ENCODE assay signal across 16 cellular contexts in genomic region chr15:97729270-97729669, GRCh38.
A peak's percentile ranks its signal among the peaks of the same experiment; 100 is the strongest.
DNase-seq lines count a peak whose midpoint lies in the region; ATAC-seq and TF ChIP-seq lines count a peak whose summit lies in the region.
"Had no signal": no experiment of that assay in that cellular context is flagged by ENCODE, and none has a peak within 500 bp of the region (broad histone marks: within the 10 kb centered on the region; RNA-seq: fewer than 3 reads in every experiment).

No MANE protein-coding gene starts in this region.

- intact Hi-C loops in Right ventricle myocardium inferior (cut with DNase I), result no loop called here
- intact Hi-C loops in cardiac septum (cut with DNase I), result no loop called here

- no peak for TF ChIP-seq CTCF in endodermal cell (conservative IDR thresholded peaks at IDR 0.05)
- no peak for TF ChIP-seq CTCF in nephron (IDR thresholded peaks at IDR 0.05; ENCODE audit: unreplicated experiment in 3 of 3)
- no peak for TF ChIP-seq CTCF in tibial nerve (IDR thresholded peaks at IDR 0.05)

- H3K4me3 ChIP-seq in endodermal cell (ENCODE audit: low read length), result no peak overlapping the region
- peak overlapping the region; percentile 8 to 41 (median 16) for H3K4me3 ChIP-seq in tibial nerve
- H3K4me3 ChIP-seq: BLaER1 had no signal

- H3K27ac ChIP-seq in endodermal cell (ENCODE audit: low read depth, low read length), result peak overlapping the region; percentile 79
- H3K27ac ChIP-seq in tibial nerve, result peak overlapping the region; percentile 59 to 88 (median 80)
- H3K27ac ChIP-seq: BLaER1 had no signal

- DNase-seq in Right ventricle myocardium inferior (ENCODE audit: missing footprints) (no peak), cardiac septum (ENCODE audit: low spot score) (no peak), endodermal cell (no peak), tibial nerve (ENCODE audit: low spot score in 2 of 2) (no peak), SKM-1 (lab: John Stamatoyannopoulos, UW; ENCODE audit: unreplicated experiment) (no peak)
- DNase-seq: 8988T, IMR-90, MV-4-11, NCI-H1417 treated with DMSO at 0.1 percent for 48 hours, NCI-H2029 treated with DMSO at 0.1 percent for 48 hours, NCI-H526, PC-3 had no signal

- H3K36me3 Mint-ChIP-seq in endodermal cell (ENCODE audit: low read depth), result no peaks in the 10 kb centered on the region
- no peaks in the 10 kb centered on the region for H3K36me3 Mint-ChIP-seq in nephron (ENCODE audit: low read depth)

- H3K4me1 ChIP-seq in endodermal cell (ENCODE audit: control insufficient read depth, insufficient read depth, low read length), result peaks cover 5% of the 10 kb centered on the region
- H3K4me1 ChIP-seq in tibial nerve, result peaks cover 0 to 6% (median 2%) of the 10 kb centered on the region in 4 donors
- H3K4me1 ChIP-seq: BLaER1 had no signal

- no peaks in the 10 kb centered on the region for H3K9me3 ChIP-seq in endodermal cell (ENCODE audit: control insufficient read depth, low read length)
- no peaks in the 10 kb centered on the region for H3K9me3 ChIP-seq in tibial nerve
- H3K9me3 ChIP-seq: BLaER1 had no signal

- no peak overlapping the region for H3K4me3 Mint-ChIP-seq in endodermal cell
- peak overlapping the region in 1 of 3 experiments; percentile 50 for H3K4me3 Mint-ChIP-seq in nephron

- H3K27ac Mint-ChIP-seq in endodermal cell, result no peak overlapping the region
- peak overlapping the region in 2 of 3 experiments; percentile 8 to 50 for H3K27ac Mint-ChIP-seq in nephron

- H3K9me3 Mint-ChIP-seq in endodermal cell (no peaks in the 10 kb centered on the region), nephron (no peaks in the 10 kb centered on the region)

- no peak for TF ChIP-seq EP300 in tibial nerve (IDR thresholded peaks at IDR 0.05)

- H3K36me3 ChIP-seq in endodermal cell (ENCODE audit: control insufficient read depth, insufficient read depth, low read length), result no peaks in the 10 kb centered on the region
- no peaks in the 10 kb centered on the region for H3K36me3 ChIP-seq in tibial nerve
- H3K36me3 ChIP-seq: BLaER1 had no signal

- H3K4me1 Mint-ChIP-seq in endodermal cell (no peaks in the 10 kb centered on the region), nephron (peaks cover 12% of the 10 kb centered on the region)

- H3K27me3 ChIP-seq in endodermal cell (ENCODE audit: control insufficient read depth, insufficient read depth, low read length, poor library complexity, severe bottlenecking) (no peaks in the 10 kb centered on the region), tibial nerve (no peaks in the 10 kb centered on the region)
- H3K27me3 ChIP-seq: BLaER1 had no signal

- TF ChIP-seq POLR2A in tibial nerve (IDR thresholded peaks at IDR 0.05), result no peak

- H3K9ac ChIP-seq in endodermal cell (ENCODE audit: extremely low read depth, low read length, poor library complexity, severe bottlenecking), result no peak overlapping the region
- H3K9ac ChIP-seq: BLaER1 had no signal

- no peaks in the 10 kb centered on the region for H3K27me3 Mint-ChIP-seq in endodermal cell (ENCODE audit: insufficient read depth)
- H3K27me3 Mint-ChIP-seq in nephron (ENCODE audit: low read depth), result peaks cover 15% of the 10 kb centered on the region

- ATAC-seq in Right ventricle myocardium inferior (peak; percentile 52), HG02970 (IDR thresholded peaks at IDR 0.05; ENCODE audit: low FRiP score, unreplicated experiment) (no peak), GM18867 (IDR thresholded peaks at IDR 0.05; ENCODE audit: unreplicated experiment) (no peak)
- ATAC-seq: PC-3 had no signal

- 86 to 92% methylated on average over 7 of the region's 7 CpGs for WGBS in endodermal cell (ENCODE audit: insufficient coverage in 1 of 2, insufficient read length in 1 of 2), 2 experiments
- 29 to 34% methylated on average over 7 of the region's 7 CpGs for WGBS in tibial nerve, 2 donors
